8 cellular contexts compared by ENCODE assay signal in genomic region chr15:70362911-70363310, GRCh38.
DNase-seq lines count a peak whose midpoint lies in the region; ATAC-seq and TF ChIP-seq lines count a peak whose summit lies in the region.

No MANE protein-coding gene starts in this region.

- CTCF ChIA-PET in GM10248 (lab: Yijun Ruan, JAX) = interaction anchor here (0.6 to 1.5 kb wide), 10 partner anchors 12 to 383 kb away, joined by 3 to 4 read pairs (median 3); no protein-coding TSS in a partner anchor
- CTCF ChIA-PET in activated CD4-positive, alpha-beta T cell treated with anti-CD3 and anti-CD28 coated beads for 36 hours (lab: Charles Lee) = interaction anchor here (2.0 kb wide), 1 partner anchor 104 kb away, joined by 5 read pairs; no protein-coding TSS in a partner anchor

- H3K4me1 Mint-ChIP-seq in endothelial cell (ENCODE audit: unreplicated experiment) = no peaks in the 10 kb centered on the region
- H3K4me1 Mint-ChIP-seq in nephron progenitor cell = peaks cover 44% of the 10 kb centered on the region
- peaks cover 10% of the 10 kb centered on the region for H3K4me1 Mint-ChIP-seq in activated CD4-positive, alpha-beta T cell treated with anti-CD3 and anti-CD28 coated beads for 36 hours

- POLR2A ChIA-PET in GM10248 (lab: Yijun Ruan, JAX) = no interaction called here
- POLR2A ChIA-PET in activated CD4-positive, alpha-beta T cell treated with anti-CD3 and anti-CD28 coated beads for 36 hours (lab: Charles Lee) = no interaction called here

- peak; percentile 49 for DNase-seq in GM10248 (ENCODE audit: extremely low spot score)
- DNase-seq in NCI-H524 (lab: John Stamatoyannopoulos, UW) = peak; percentile 64 to 83
- DNase-seq in endothelial cell (ENCODE audit: low spot score) = peak; percentile 66
- DNase-seq in nephron progenitor cell = peak; percentile 61
- DNase-seq in activated CD4-positive, alpha-beta T cell treated with anti-CD3 and anti-CD28 coated beads for 36 hours = no peak
- DNase-seq in stimulated activated CD4-positive, alpha-beta T cell treated with anti-CD3 and anti-CD28 coated beads, Interleukin-15, amount 100 ng/mL, for 24 hours = no peak
- DNase-seq in T-helper 1 cell = no peak

- no peak overlapping the region for H3K27ac Mint-ChIP-seq in endothelial cell (ENCODE audit: unreplicated experiment)
- H3K27ac Mint-ChIP-seq in nephron progenitor cell = no peak overlapping the region
- H3K27ac Mint-ChIP-seq in activated CD4-positive, alpha-beta T cell treated with anti-CD3 and anti-CD28 coated beads for 36 hours = no peak overlapping the region

- H3K27me3 Mint-ChIP-seq in endothelial cell (ENCODE audit: unreplicated experiment) (no peaks in the 10 kb centered on the region), nephron progenitor cell (ENCODE audit: low read depth, poor library complexity) (peaks cover 11% of the 10 kb centered on the region)
- H3K27me3 Mint-ChIP-seq in activated CD4-positive, alpha-beta T cell treated with anti-CD3 and anti-CD28 coated beads for 36 hours = peaks cover 9% of the 10 kb centered on the region

- H3K9me3 Mint-ChIP-seq in endothelial cell (ENCODE audit: unreplicated experiment) (no peaks in the 10 kb centered on the region), nephron progenitor cell (peaks cover 30% of the 10 kb centered on the region)
- no peaks in the 10 kb centered on the region for H3K9me3 Mint-ChIP-seq in activated CD4-positive, alpha-beta T cell treated with anti-CD3 and anti-CD28 coated beads for 36 hours (ENCODE audit: low read depth)

- H3K4me3 Mint-ChIP-seq in endothelial cell (ENCODE audit: unreplicated experiment) (no peak overlapping the region), nephron progenitor cell (no peak overlapping the region)
- H3K4me3 Mint-ChIP-seq in activated CD4-positive, alpha-beta T cell treated with anti-CD3 and anti-CD28 coated beads for 36 hours = no peak overlapping the region

- no peaks in the 10 kb centered on the region for H3K36me3 Mint-ChIP-seq in endothelial cell (ENCODE audit: low read depth, unreplicated experiment)
- H3K36me3 Mint-ChIP-seq in nephron progenitor cell (ENCODE audit: low read depth) = no peaks in the 10 kb centered on the region
- H3K36me3 Mint-ChIP-seq in activated CD4-positive, alpha-beta T cell treated with anti-CD3 and anti-CD28 coated beads for 36 hours (ENCODE audit: low read depth) = no peaks in the 10 kb centered on the region

- intact Hi-C loops in activated CD4-positive, alpha-beta T cell treated with anti-CD3 and anti-CD28 coated beads for 36 hours (cut with DNase I, micrococcal nuclease) = no loop called here

- peak; percentile 50 for TF ChIP-seq CTCF in GM10248 (IDR thresholded peaks at IDR 0.05; ENCODE audit: control extremely low read depth, extremely low read depth, low read depth, missing control alignments)
- TF ChIP-seq CTCF in endothelial cell (IDR thresholded peaks at IDR 0.05; ENCODE audit: unreplicated experiment) = peak; percentile 63
- peak; percentile 75 for TF ChIP-seq CTCF in nephron progenitor cell (IDR thresholded peaks at IDR 0.05)

- no peak for ATAC-seq in activated CD4-positive, alpha-beta T cell treated with anti-CD3 and anti-CD28 coated beads for 36 hours
- ATAC-seq in HG03097 (IDR thresholded peaks at IDR 0.05; ENCODE audit: low FRiP score, unreplicated experiment) = no peak

Comparison
In these comparisons a context has a peak if more than half of its experiments do, and no peak if none do; other contexts are left out.
1. DNase-seq: peak in GM10248 (single experiment), NCI-H524 (2 of 2), endothelial cell (single experiment) and nephron progenitor cell (single experiment); none in activated CD4-positive, alpha-beta T cell treated with anti-CD3 and anti-CD28 coated beads for 36 hours (single experiment), stimulated activated CD4-positive, alpha-beta T cell treated with anti-CD3 and anti-CD28 coated beads, Interleukin-15, amount 100 ng/mL, for 24 hours (single experiment) and T-helper 1 cell (0 of 5).
2. Peak in every context shown above with its lines, with median percentiles within 50 percentile points of each other: CTCF ChIP-seq.